37 cellular contexts compared by ENCODE assay signal in the genomic region with DNA sequence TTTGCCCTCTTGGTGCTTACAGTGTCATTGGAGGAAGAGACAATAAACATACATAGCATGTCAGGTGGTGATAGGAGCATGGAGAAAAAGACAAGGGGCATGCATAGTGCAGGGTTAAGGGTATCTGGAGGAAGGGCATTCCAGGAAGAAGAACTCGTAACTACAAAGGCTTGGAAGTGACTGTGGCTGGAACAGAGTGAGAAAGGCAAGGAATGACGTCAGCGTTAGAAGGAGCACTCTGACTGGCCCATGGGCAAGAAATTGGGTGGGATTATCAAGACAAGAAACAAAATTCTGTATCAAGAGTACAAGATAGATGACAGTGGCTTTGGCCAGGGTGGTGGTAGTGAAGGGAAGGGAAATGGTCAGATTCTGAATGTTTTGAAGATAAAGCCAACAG. TPM values are rescaled to one million over a fixed set of nuclear protein-coding genes. Genes with fewer than 3 reads are reported as not detected.
"Had no signal": no experiment of that assay in that cellular context is flagged by ENCODE, and none has a peak within 500 bp of the region (broad histone marks: within the 10 kb centered on the region; RNA-seq: fewer than 3 reads in every experiment).

No MANE protein-coding gene starts in this region.

- FAIRE-seq: astrocyte had no signal

- DNase-seq: activated effector memory CD4-positive, alpha-beta T cell treated with anti-CD3 and anti-CD28 coated beads, Interleukin-2, amount 50 U/mL, for 16 hours; activated gamma-delta T cell; activated gamma-delta T cell treated with Interleukin-2 at 50 U/mL for 16 hours; activated naive CD4-positive, alpha-beta T cell; activated naive CD4-positive, alpha-beta T cell treated with anti-CD3 and anti-CD28 coated beads for 36 hours; activated naive CD4-positive, alpha-beta T cell treated with anti-CD3 and anti-CD28 coated beads, Interleukin-2, amount 10 ng/mL, durations not matched to agents 7 days and 5 days; activated naive CD4-positive, alpha-beta T cell treated with anti-CD3 and anti-CD28 coated beads, Interleukin-2, amount 50 U/mL, for 16 hours; activated naive CD4-positive, alpha-beta T cell treated with Interleukin-2 at 50 U/mL for 16 hours; activated naive CD8-positive, alpha-beta T cell treated with anti-CD3 and anti-CD28 coated beads for 36 hours; activated naive CD8-positive, alpha-beta T cell treated with anti-CD3 and anti-CD28 coated beads, Interleukin-2, amount 10 ng/mL, durations not matched to agents 7 days and 5 days; activated naive CD8-positive, alpha-beta T cell treated with anti-CD3 and anti-CD28 coated beads, Interleukin-2, amount 50 U/mL, for 24 hours; activated T-cell treated with anti-CD3 and anti-CD28 coated beads for 4 hours; activated T-cell treated with anti-CD3 and anti-CD28 coated beads, Interleukin-2, amount 50 U/mL, for 1 hour; activated T-cell treated with anti-CD3 and anti-CD28 coated beads, Interleukin-2, amount 50 U/mL, for 24 hours; activated T-cell treated with anti-CD3 and anti-CD28 coated beads, Interleukin-2, amount 50 U/mL, for 4 hours; activated T-cell treated with anti-CD3 and anti-CD28 coated beads, Interleukin-2, amount 50 U/mL, for 48 hours; activated T-cell treated with anti-CD3 and anti-CD28 coated beads, Interleukin-2, amount 50 U/mL, for 72 hours; adrenal gland; amniotic stem cell; amygdala; anterior cingulate cortex; aorta; body of pancreas; brain microvascular endothelial cell; caudate nucleus; central memory CD4-positive, alpha-beta T cell; cerebellar nuclear complex had no signal

- H3K36me3 ChIP-seq: adrenal gland, ascending aorta, brain microvascular endothelial cell, breast epithelium, cardiac muscle cell had no signal

- H3K27me3 ChIP-seq: adrenal gland, ascending aorta, body of pancreas, brain microvascular endothelial cell, breast epithelium, cardiac muscle cell had no signal

- H3K9me3 ChIP-seq: adrenal gland, body of pancreas had no signal

- ATAC-seq: activated naive CD4-positive, alpha-beta T cell treated with anti-CD3 and anti-CD28 coated beads, Interleukin-2, amount 50 U/mL, for 72 hours; activated naive CD8-positive, alpha-beta T cell treated with anti-CD3 and anti-CD28 coated beads, Interleukin-2, amount 50 U/mL, for 24 hours; activated T-cell treated with anti-CD3 and anti-CD28 coated beads, Interleukin-2, amount 50 U/mL, for 4 hours; activated T-cell treated with anti-CD3 and anti-CD28 coated beads, Interleukin-2, amount 50 U/mL, for 72 hours; activated T-helper 17 cell treated with anti-CD3 and anti-CD28 coated beads, Interleukin-2, amount 50 U/mL, for 72 hours; body of pancreas had no signal

- H3K4me1 ChIP-seq: adrenal gland, ascending aorta, body of pancreas, breast epithelium had no signal

- H3K4me3 ChIP-seq: adrenal gland, ascending aorta, body of pancreas, breast epithelium, cardiac muscle cell had no signal

- H3K27ac ChIP-seq: adrenal gland, ascending aorta, body of pancreas, brain microvascular endothelial cell, breast epithelium, cardiac muscle cell had no signal

RNA-seq across cellular contexts. Expression of gene SMIM17, which starts 11.2 kb away (rescaled TPM):
- total RNA-seq: activated naive CD4-positive, alpha-beta T cell treated with anti-CD3 and anti-CD28 coated beads for 36 hours; activated naive CD8-positive, alpha-beta T cell treated with anti-CD3 and anti-CD28 coated beads for 36 hours; activated T-cell treated with anti-CD3 and anti-CD28 coated beads, Interleukin-2, amount 50 U/mL, for 4 hours; activated T-helper 17 cell treated with anti-CD3 and anti-CD28 coated beads, Interleukin-2, amount 50 U/mL, for 72 hours; activated T-helper 2 cell treated with anti-CD3 and anti-CD28 coated beads, Interferon-gamma antibody, Interleukin-2, Interleukin-4, amounts not matched to agents 10 μg/mL and 5 μg/mL and 100 μg/mL, durations not matched to agents 14 hours and 24 hours and 36 hours; ascending aorta; body of pancreas; cardiac septum had no signal

RNA-seq across cellular contexts. Expression of gene ZNF835, which starts 17.4 kb away (rescaled TPM):
- total RNA-seq: activated T-helper 1 cell treated with anti-CD3 and anti-CD28 coated beads, Interleukin-12 subunit alpha, Interleukin-12 subunit beta, Interleukin-2, Interleukin-4 antibody, amounts not matched to agents 30 ng/mL and 10 ng/mL and 1 ng/mL, durations not matched to agents 14 hours and 24 hours and 36 hours; astrocyte; chondrocyte had no signal
- polyA plus RNA-seq: cardiac muscle cell had no signal
